ENCODE assay signal across 34 cellular contexts in the genomic region with DNA sequence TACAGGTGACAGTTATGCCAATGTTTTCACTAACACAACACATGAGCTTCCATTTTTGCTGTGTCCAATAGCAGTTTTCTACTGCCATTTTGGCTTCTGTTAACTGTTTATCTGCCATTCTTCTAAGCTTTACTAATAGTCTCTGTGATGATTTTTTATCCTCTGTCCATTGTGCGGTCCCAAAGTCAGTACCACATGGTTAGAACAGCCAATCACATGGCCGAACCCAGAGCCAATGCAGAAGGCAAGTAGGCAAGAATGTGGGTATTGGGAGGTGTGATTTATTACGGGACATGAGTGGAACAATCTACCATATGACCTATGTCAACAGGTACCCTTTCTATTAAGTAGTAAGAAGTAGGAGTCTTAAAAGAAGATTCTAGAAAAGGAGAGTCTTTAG.
"Had no signal": no experiment of that assay in that cellular context is flagged by ENCODE, and none has a peak within 500 bp of the region (broad histone marks: within the 10 kb centered on the region; RNA-seq: fewer than 3 reads in every experiment).

No MANE protein-coding gene starts in this region.

- H3K4me3 ChIP-seq: MG63 had no signal

- DNase-seq: Karpas-422, Kasumi-1, MG63, MM.1S, MV-4-11, NCI-H1048, NCI-H1092, NCI-H1092 treated with DMSO at 0.1 percent for 48 hours, NCI-H1105, NCI-H1105 treated with DMSO at 0.1 percent for 48 hours, NCI-H1417, NCI-H1417 treated with DMSO at 0.1 percent for 48 hours, NCI-H1436, NCI-H1436 treated with DMSO at 0.1 percent for 48 hours, NCI-H146, NCI-H1694, NCI-H1694 treated with DMSO at 0.1 percent for 48 hours, NCI-H187, NCI-H187 treated with DMSO at 0.1 percent for 48 hours, NCI-H1930, NCI-H2029, NCI-H2029 treated with DMSO at 0.1 percent for 48 hours, NCI-H2081, NCI-H2081 treated with DMSO at 0.1 percent for 48 hours, NCI-H2107, NCI-H2171, NCI-H2171 treated with DMSO at 0.1 percent for 48 hours, NCI-H2227 treated with DMSO at 0.1 percent for 48 hours, NCI-H226, NCI-H345, NCI-H446, NCI-H446 treated with DMSO at 0.1 percent for 48 hours, NCI-H510A, NCI-H510A treated with DMSO at 0.1 percent for 48 hours had no signal

- H3K9me3 ChIP-seq: MG63 had no signal

- H3K36me3 ChIP-seq: MG63 had no signal
